19 cellular contexts compared by ENCODE assay signal in genomic region chr11:128747728-128748148, GRCh38. TPM values are rescaled to one million over a fixed set of nuclear protein-coding genes. Genes with fewer than 3 reads are reported as not detected.
DNase-seq lines count a peak whose midpoint lies in the region; ATAC-seq, FAIRE-seq and TF ChIP-seq lines count a peak whose summit lies in the region.
"Had no signal": no experiment of that assay in that cellular context is flagged by ENCODE, and none has a peak within 500 bp of the region (broad histone marks: within the 10 kb centered on the region; RNA-seq: fewer than 3 reads in every experiment).

No MANE protein-coding gene starts in this region.

- H3K79me2 ChIP-seq in DND-41 (ENCODE audit: insufficient read depth, low read length) (peaks cover 86% of the 10 kb centered on the region), Loucy (ENCODE audit: insufficient read depth, low read length) (peaks cover 96% of the 10 kb centered on the region)
- H3K79me2 ChIP-seq: parathyroid adenoma had no signal

- H3K36me3 ChIP-seq in DND-41 (ENCODE audit: insufficient read depth, low read length) (peaks cover 23% of the 10 kb centered on the region), Loucy (ENCODE audit: insufficient read depth, low read length) (peaks cover 44% of the 10 kb centered on the region; the same call in 1 of the 2 replicates), neutrophil (peaks cover 46% of the 10 kb centered on the region), gastroesophageal sphincter (no peaks in the 10 kb centered on the region)
- H3K36me3 ChIP-seq: SJSA1, tibial nerve had no signal

- no peak overlapping the region for H3K4me2 ChIP-seq in DND-41 (ENCODE audit: insufficient read depth, low read length)
- peak overlapping the region; percentile 23 for H3K4me2 ChIP-seq in Loucy (ENCODE audit: low read depth, low read length, poor library complexity, severe bottlenecking)

- H3K9ac ChIP-seq in DND-41 (ENCODE audit: low read depth, low read length), result no peak overlapping the region
- H3K9ac ChIP-seq in Loucy (ENCODE audit: low read depth, low read length, poor library complexity, severe bottlenecking), result no peak overlapping the region
- H3K9ac ChIP-seq: parathyroid adenoma had no signal

- H3K4me3 ChIP-seq in DND-41 (ENCODE audit: low read depth in 1 of 2, low read length in 2 of 2) (no peak overlapping the region), Loucy (ENCODE audit: low read length, poor library complexity, severe bottlenecking) (no peak overlapping the region), neutrophil (ENCODE audit: low read depth in 1 of 2, low read length in 1 of 2) (no peak overlapping the region), gastroesophageal sphincter (no peak overlapping the region)
- H3K4me3 ChIP-seq: BLaER1 treated with 17β-estradiol and CSF1 and Interleukin-3, amounts not matched to agents 10 nM and 100 nM; SJSA1; tibial nerve had no signal

- H3K27ac Mint-ChIP-seq in activated naive CD8-positive, alpha-beta T cell treated with anti-CD3 and anti-CD28 coated beads, Interleukin-2, amount 50 U/mL, for 24 hours, result peak overlapping the region; percentile 76

- no peak for DNase-seq in DND-41
- no peak for DNase-seq in activated naive CD8-positive, alpha-beta T cell treated with anti-CD3 and anti-CD28 coated beads, Interleukin-2, amount 50 U/mL, for 24 hours
- no peak for DNase-seq in urothelium cell line (ENCODE audit: low spot score)
- DNase-seq: activated CD8-positive, alpha-beta memory T cell treated with anti-CD3 and anti-CD28 coated beads, Interleukin-2, amount 50 U/mL, for 4 hours; amniotic stem cell; DMS79; NCI-H2107; NCI-H526 treated with DMSO at 0.1 percent for 48 hours; PC-3; stimulated activated CD4-positive, alpha-beta T cell treated with anti-CD3 and anti-CD28 coated beads, Interleukin-4, amount 100 ng/mL, for 4 hours had no signal

- no peaks in the 10 kb centered on the region for H3F3A ChIP-seq in Loucy (ENCODE audit: low read depth)

- no peak for FAIRE-seq in urothelium cell line (lab: Jason Lieb, UNC)
- FAIRE-seq: GM19239 had no signal

- TF ChIP-seq CTCF in DND-41 (IDR thresholded peaks at IDR 0.05; ENCODE audit: borderline replicate concordance, extremely low read depth, low read length, poor library complexity, severe bottlenecking) (no peak), Loucy (conservative IDR thresholded peaks at IDR 0.05; ENCODE audit: low read length) (no peak), neutrophil (IDR thresholded peaks at IDR 0.05) (no peak), gastroesophageal sphincter (IDR thresholded peaks at IDR 0.05) (no peak)

- H3K9me3 ChIP-seq in DND-41 (ENCODE audit: insufficient read depth, low read length, severe bottlenecking) (no peaks in the 10 kb centered on the region), Loucy (ENCODE audit: insufficient read depth, low read depth, low read length) (no peaks in the 10 kb centered on the region), neutrophil (no peaks in the 10 kb centered on the region), gastroesophageal sphincter (no peaks in the 10 kb centered on the region)
- H3K9me3 ChIP-seq: BLaER1 treated with 17β-estradiol and CSF1 and Interleukin-3, amounts not matched to agents 10 nM and 100 nM; SJSA1; tibial nerve had no signal

- TF ChIP-seq POLR2A in gastroesophageal sphincter (IDR thresholded peaks at IDR 0.05), result no peak

- no peaks in the 10 kb centered on the region for H3K27me3 Mint-ChIP-seq in activated naive CD8-positive, alpha-beta T cell treated with anti-CD3 and anti-CD28 coated beads, Interleukin-2, amount 50 U/mL, for 24 hours

- peaks cover 61% of the 10 kb centered on the region for H3K4me1 Mint-ChIP-seq in activated naive CD8-positive, alpha-beta T cell treated with anti-CD3 and anti-CD28 coated beads, Interleukin-2, amount 50 U/mL, for 24 hours

- WGBS in gastroesophageal sphincter (ENCODE audit: low coverage in 1 of 2), 2 donors, result 60 to 77% methylated on average over 4 to 5 of the region's 5 CpGs

- peaks cover 55% of the 10 kb centered on the region for H4K20me1 ChIP-seq in DND-41 (ENCODE audit: insufficient read depth, low read length)
- H4K20me1 ChIP-seq in Loucy (ENCODE audit: insufficient read depth, low read length, poor library complexity, severe bottlenecking), result peaks cover 21% of the 10 kb centered on the region

- H3K9me2 ChIP-seq in Loucy (replicated peaks; ENCODE audit: low read depth, low read length), result no peaks in the 10 kb centered on the region

- ATAC-seq in DND-41 (ENCODE audit: insufficient read depth, low read depth) (peak; percentile 59), gastroesophageal sphincter (no peak), GM21526 (IDR thresholded peaks at IDR 0.05; ENCODE audit: low FRiP score, unreplicated experiment) (no peak)
- peak; percentile 89 for ATAC-seq in activated naive CD8-positive, alpha-beta T cell treated with anti-CD3 and anti-CD28 coated beads, Interleukin-2, amount 50 U/mL, for 24 hours
- ATAC-seq: PC-3 had no signal

- H3K4me1 ChIP-seq in DND-41 (ENCODE audit: insufficient read depth, low read length), result peaks cover 4% of the 10 kb centered on the region; the same call in 1 of the 2 replicates
- peaks cover 11% of the 10 kb centered on the region for H3K4me1 ChIP-seq in Loucy (ENCODE audit: insufficient read depth, low read length, poor library complexity, severe bottlenecking)
- peaks cover 42 to 62% of the 10 kb centered on the region in 2 experiments for H3K4me1 ChIP-seq in neutrophil (ENCODE audit: control insufficient read depth in 1 of 2, insufficient read depth in 1 of 2, low read depth in 1 of 2, low read length in 1 of 2)
- peaks cover 0 to 8% (median 0%) of the 10 kb centered on the region in 3 donors for H3K4me1 ChIP-seq in gastroesophageal sphincter
- H3K4me1 ChIP-seq: parathyroid adenoma, SJSA1 had no signal

- no peak for TF ChIP-seq EP300 in gastroesophageal sphincter (IDR thresholded peaks at IDR 0.05)

- H3K27ac ChIP-seq in DND-41 (ENCODE audit: low read length) (peak overlapping the region; percentile 20; the same call in 1 of the 2 replicates), neutrophil (peak overlapping the region; percentile 60), gastroesophageal sphincter (no peak overlapping the region)
- H3K27ac ChIP-seq: parathyroid adenoma, SJSA1, tibial nerve had no signal

- peaks cover 9% of the 10 kb centered on the region for H3K36me3 Mint-ChIP-seq in activated naive CD8-positive, alpha-beta T cell treated with anti-CD3 and anti-CD28 coated beads, Interleukin-2, amount 50 U/mL, for 24 hours (ENCODE audit: low read depth)

- H3K9me3 Mint-ChIP-seq in activated naive CD8-positive, alpha-beta T cell treated with anti-CD3 and anti-CD28 coated beads, Interleukin-2, amount 50 U/mL, for 24 hours, result no peaks in the 10 kb centered on the region

- peak overlapping the region; percentile 63 for H3K4me3 Mint-ChIP-seq in activated naive CD8-positive, alpha-beta T cell treated with anti-CD3 and anti-CD28 coated beads, Interleukin-2, amount 50 U/mL, for 24 hours

- H3K27me3 ChIP-seq in DND-41 (ENCODE audit: insufficient read depth, low read length, poor library complexity), result no peaks in the 10 kb centered on the region
- H3K27me3 ChIP-seq in Loucy (ENCODE audit: insufficient read depth, low read length, poor library complexity, severe bottlenecking), result no peaks in the 10 kb centered on the region
- no peaks in the 10 kb centered on the region for H3K27me3 ChIP-seq in neutrophil
- H3K27me3 ChIP-seq in gastroesophageal sphincter, result no peaks in the 10 kb centered on the region
- H3K27me3 ChIP-seq: BLaER1 treated with 17β-estradiol and CSF1 and Interleukin-3, amounts not matched to agents 10 nM and 100 nM; SJSA1; tibial nerve had no signal

- no peak overlapping the region for H2AFZ ChIP-seq in DND-41 (ENCODE audit: low read depth, low read length)
- H2AFZ ChIP-seq in Loucy (ENCODE audit: low read length), result no peak overlapping the region
- H2AFZ ChIP-seq: parathyroid adenoma had no signal

RNA-seq across cellular contexts. Expression of gene FLI1, which starts 53.9 kb away (rescaled TPM):
- 10 to 100 TPM; 13.8 to 21.6 (median 17.9) TPM for total RNA-seq in gastroesophageal sphincter

Comparison
In these comparisons a context has a peak if more than half of its experiments do, and no peak if none do; other contexts are left out.
1. ATAC-seq: peak in DND-41 (single experiment) and activated naive CD8-positive, alpha-beta T cell treated with anti-CD3 and anti-CD28 coated beads, Interleukin-2, amount 50 U/mL, for 24 hours (single experiment); none in gastroesophageal sphincter (single experiment) and GM21526 (single experiment).
2. H3K27ac ChIP-seq: peak in DND-41 (single experiment) and neutrophil (single experiment); none in gastroesophageal sphincter (0 of 4).